ENCODE assay signal across 11 cellular contexts in genomic region chr4:6309755-6310154, GRCh38. TPM values are rescaled to one million over a fixed set of nuclear protein-coding genes. Genes with fewer than 3 reads are reported as not detected.
DNase-seq lines count a peak whose midpoint lies in the region; ATAC-seq and TF ChIP-seq lines count a peak whose summit lies in the region.
"Had no signal": no experiment of that assay in that cellular context is flagged by ENCODE, and none has a peak within 500 bp of the region (broad histone marks: within the 10 kb centered on the region; RNA-seq: fewer than 3 reads in every experiment).

No MANE protein-coding gene starts in this region.

- H3K4me3 Mint-ChIP-seq in Calu3 (ENCODE audit: low read depth, unreplicated experiment) (peak overlapping the region; percentile 53), nephron (peak overlapping the region; percentile 76 to 81 (median 78))

- H3K36me3 Mint-ChIP-seq in Calu3 (ENCODE audit: insufficient read depth, unreplicated experiment) = peaks cover 6% of the 10 kb centered on the region
- no peaks in the 10 kb centered on the region for H3K36me3 Mint-ChIP-seq in nephron (ENCODE audit: low read depth)

- H3K4me3 ChIP-seq in dorsolateral prefrontal cortex = peak overlapping the region in 55 of 59 donors; percentile 21 to 70 (median 56)

- H3K27me3 Mint-ChIP-seq in Calu3 (ENCODE audit: unreplicated experiment) = peaks cover 19% of the 10 kb centered on the region
- peaks cover 56% of the 10 kb centered on the region for H3K27me3 Mint-ChIP-seq in nephron (ENCODE audit: low read depth)

- no peak for DNase-seq in Calu3
- DNase-seq in dorsolateral prefrontal cortex = no peak
- no peak for DNase-seq in foreskin melanocyte
- no peak for DNase-seq in AML-193 (lab: John Stamatoyannopoulos, UW)
- DNase-seq: kidney had no signal

- H3K27me3 ChIP-seq in dorsolateral prefrontal cortex = no peaks in the 10 kb centered on the region
- H3K27me3 ChIP-seq: pancreas had no signal

- intact Hi-C loops in Calu3 (cut with micrococcal nuclease; ENCODE audit: unreplicated experiment) = loop anchor here (5.0 kb wide), 1 partner anchor 37 kb away; no protein-coding TSS in a partner anchor
- intact Hi-C loops in dorsolateral prefrontal cortex (cut with DNase I) = loop anchor here in 1 of 2 donors (10.0 kb wide), 1 partner anchor 175 kb away; no protein-coding TSS in a partner anchor

- H3K9me3 Mint-ChIP-seq in Calu3 (ENCODE audit: low read depth, unreplicated experiment) = no peaks in the 10 kb centered on the region
- H3K9me3 Mint-ChIP-seq in nephron = no peaks in the 10 kb centered on the region

- no peaks in the 10 kb centered on the region for H3K4me1 Mint-ChIP-seq in Calu3 (ENCODE audit: low read depth, unreplicated experiment)
- no peaks in the 10 kb centered on the region for H3K4me1 Mint-ChIP-seq in nephron

- H3K27ac Mint-ChIP-seq in Calu3 (ENCODE audit: unreplicated experiment) = no peak overlapping the region
- no peak overlapping the region for H3K27ac Mint-ChIP-seq in nephron

- CTCF ChIA-PET in Calu3 (lab: Charles Lee) = no interaction called here

- ATAC-seq in HG02678 (IDR thresholded peaks at IDR 0.05; ENCODE audit: unreplicated experiment) (no peak), HG02970 (IDR thresholded peaks at IDR 0.05; ENCODE audit: low FRiP score, unreplicated experiment) (no peak)
- ATAC-seq: esophagus mucosa had no signal

- no peak for TF ChIP-seq CTCF in 22Rv1 (IDR thresholded peaks at IDR 0.05)
- TF ChIP-seq CTCF in Calu3 (IDR thresholded peaks at IDR 0.05; ENCODE audit: unreplicated experiment) = no peak
- no peak for TF ChIP-seq CTCF in dorsolateral prefrontal cortex (IDR thresholded peaks at IDR 0.05 in 54 of 56, conservative IDR thresholded peaks at IDR 0.05 in 2 of 56; ENCODE audit: low read depth in 1 of 56, partially characterized antibody in 56 of 56)
- no peak for TF ChIP-seq CTCF in nephron (IDR thresholded peaks at IDR 0.05; ENCODE audit: unreplicated experiment in 3 of 3)

- peak overlapping the region; percentile 75 for H3K27ac ChIP-seq in 22Rv1
- H3K27ac ChIP-seq in dorsolateral prefrontal cortex = no peak overlapping the region
- H3K27ac ChIP-seq: pancreas had no signal

- no TSS peak for BruUV-seq in Calu3 (replicated peaks; lab: Mats Ljungman, UMichigan)

RNA-seq across cellular contexts. Expression of gene WFS1, which starts 40.1 kb away (rescaled TPM):
- total RNA-seq in Calu3 (2022) (21.6 and 23.4 TPM in 2 replicates), dorsolateral prefrontal cortex (100 to 1,000 TPM in 2 of 120 experiments, 10 to 100 TPM in 118; 39.0 to 119 (median 62.4) TPM)
